In genomic region chr6:100346203-100346602, GRCh38 we compare ENCODE assay signal across 18 cellular contexts.
DNase-seq lines count a peak whose midpoint lies in the region; ATAC-seq, FAIRE-seq and TF ChIP-seq lines count a peak whose summit lies in the region.
"Had no signal": no experiment of that assay in that cellular context is flagged by ENCODE, and none has a peak within 500 bp of the region (broad histone marks: within the 10 kb centered on the region; RNA-seq: fewer than 3 reads in every experiment).

No MANE protein-coding gene starts in this region.

- ATAC-seq in A549 (peak in 1 of 2 experiments; percentile 33; a peak in 1 of 6 replicates), HG03097 (IDR thresholded peaks at IDR 0.05; ENCODE audit: low FRiP score, unreplicated experiment) (no peak)
- ATAC-seq: activated CD8-positive, alpha-beta T cell treated with anti-CD3 and anti-CD28 coated beads for 36 hours; stimulated activated naive CD8-positive, alpha-beta T cell treated with anti-CD3 and anti-CD28 coated beads, Interleukin-15, amount 100 ng/mL, for 72 hours had no signal

- H3K27ac ChIP-seq in A549 (peak overlapping the region; percentile 9 to 20; a peak in 2 of 6 replicates), GM23248 (peak overlapping the region; percentile 75), SU-DHL-6 (ENCODE audit: low read depth, low read length) (no peak overlapping the region), keratinocyte (ENCODE audit: control insufficient read depth, insufficient read depth, low read length) (no peak overlapping the region)
- H3K27ac ChIP-seq: adrenal gland, Peyer's patch, uterus had no signal

- dilution Hi-C loops in keratinocyte (cut with MboI; ENCODE audit: extremely low pct_ligation_motif_present, low sequenced_read_pairs): no loop called here

- H3K9me2 ChIP-seq in GM23248 (ENCODE audit: insufficient read depth) (no peaks in the 10 kb centered on the region), SU-DHL-6 (replicated peaks; ENCODE audit: insufficient read depth, low read length) (no peaks in the 10 kb centered on the region)

- H3K36me3 ChIP-seq in GM23248 (ENCODE audit: low read depth) (no peaks in the 10 kb centered on the region), SU-DHL-6 (ENCODE audit: low read length) (no peaks in the 10 kb centered on the region), keratinocyte (ENCODE audit: control insufficient read depth in 2 of 2, extremely low read depth in 1 of 2, insufficient read depth in 2 of 2, low read length in 2 of 2) (no peaks in the 10 kb centered on the region)
- H3K36me3 ChIP-seq: adrenal gland, Peyer's patch, uterus had no signal

- peak overlapping the region; percentile 51; the same call in 1 of the 2 replicates for H3K9ac ChIP-seq in GM23248
- H3K9ac ChIP-seq in SU-DHL-6 (ENCODE audit: low read length): no peak overlapping the region
- H3K9ac ChIP-seq in keratinocyte (ENCODE audit: control insufficient read depth, extremely low read depth, insufficient read depth, low read length): no peak overlapping the region

- H4K20me1 ChIP-seq in GM23248 (ENCODE audit: insufficient read depth) (no peaks in the 10 kb centered on the region), SU-DHL-6 (ENCODE audit: low read depth, low read length) (no peaks in the 10 kb centered on the region), keratinocyte (ENCODE audit: control insufficient read depth, extremely low read depth, insufficient read depth, low read length) (no peaks in the 10 kb centered on the region)

- no peak for TF ChIP-seq CTCF in A549 (IDR thresholded peaks at IDR 0.05)
- TF ChIP-seq CTCF in SU-DHL-6 (IDR thresholded peaks at IDR 0.05; ENCODE audit: insufficient read depth, low read length, poor library complexity, severe bottlenecking): no peak
- no peak for TF ChIP-seq CTCF in keratinocyte (optimal IDR thresholded peaks at IDR 0.05 in 1 of 3, IDR thresholded peaks at IDR 0.05 in 1 of 3, conservative IDR thresholded peaks at IDR 0.05 in 1 of 3; ENCODE audit: extremely low read depth in 1 of 3, insufficient read depth in 2 of 3, low read length in 3 of 3)

- H3K27me3 ChIP-seq in GM23248 (replicated peaks; ENCODE audit: insufficient read depth): no peaks in the 10 kb centered on the region
- H3K27me3 ChIP-seq in SU-DHL-6 (ENCODE audit: low read length): no peaks in the 10 kb centered on the region
- no peaks in the 10 kb centered on the region for H3K27me3 ChIP-seq in keratinocyte (ENCODE audit: control insufficient read depth, extremely low read depth, insufficient read depth, low read length)
- H3K27me3 ChIP-seq: adrenal gland, Peyer's patch, uterus had no signal

- 13% methylated on average over 2 of the region's 2 CpGs for WGBS in A549 (ENCODE audit: missing lambda C conversion rate)
- 70 to 75% methylated on average over 2 of the region's 2 CpGs for WGBS in GM23248 (ENCODE audit: low coverage in 1 of 2, low lambda C conversion rate in 2 of 2, missing lambda C conversion rate in 2 of 2), 2 experiments

- no peaks in the 10 kb centered on the region for H3K9me1 ChIP-seq in keratinocyte (ENCODE audit: control insufficient read depth, extremely low read depth, insufficient read depth, low read length)

- peak overlapping the region; percentile 9; the same call in 1 of the 2 replicates for H2AFZ ChIP-seq in GM23248
- peak overlapping the region; percentile 7 for H2AFZ ChIP-seq in SU-DHL-6 (ENCODE audit: low read depth, low read length, severe bottlenecking)
- H2AFZ ChIP-seq in keratinocyte (ENCODE audit: control insufficient read depth, low read length): no peak overlapping the region

- CTCF ChIA-PET in A549 (lab: Yijun Ruan, JAX): interaction anchor here (0.6 to 1.1 kb wide), 2 partner anchors 115 to 906 kb away, joined by 3 to 5 read pairs; no protein-coding TSS in a partner anchor

- H3F3A ChIP-seq in GM23248 (ENCODE audit: insufficient read depth): peaks cover 47% of the 10 kb centered on the region
- no peaks in the 10 kb centered on the region; the same call in 1 of the 2 replicates for H3F3A ChIP-seq in SU-DHL-6 (ENCODE audit: insufficient read depth)

- H3K9me3 ChIP-seq in A549 (no peaks in the 10 kb centered on the region), GM23248 (ENCODE audit: low read depth) (no peaks in the 10 kb centered on the region), SU-DHL-6 (ENCODE audit: insufficient read depth, low read length) (no peaks in the 10 kb centered on the region), keratinocyte (ENCODE audit: control insufficient read depth, low read depth, low read length) (no peaks in the 10 kb centered on the region)
- H3K9me3 ChIP-seq: adrenal gland, Peyer's patch, uterus had no signal

- no peak for TF ChIP-seq RAD21 in A549 (conservative IDR thresholded peaks at IDR 0.05 in 1 of 2, IDR thresholded peaks at IDR 0.05 in 1 of 2)

- H3K79me2 ChIP-seq in GM23248 (ENCODE audit: insufficient read depth) (no peaks in the 10 kb centered on the region), SU-DHL-6 (ENCODE audit: insufficient read depth, low read length) (no peaks in the 10 kb centered on the region), keratinocyte (ENCODE audit: control insufficient read depth, insufficient read depth, low read length) (no peaks in the 10 kb centered on the region)

- TF ChIP-seq EP300 in A549 (IDR thresholded peaks at IDR 0.05): no peak

- FAIRE-seq in A549 (lab: Jason Lieb, UNC): no peak
- no peak for FAIRE-seq in keratinocyte (lab: Jason Lieb, UNC)

- POLR2A ChIA-PET in A549 (lab: Yijun Ruan, JAX): no interaction called here

- no peak for TF ChIP-seq POLR2A in A549 (IDR thresholded peaks at IDR 0.05; ENCODE audit: low read length)

- DNase-seq in A549 (ENCODE audit: low read depth in 1 of 2, low spot score in 1 of 2) (peak in 1 of 2 experiments; percentile 4), GM23248 (peak; percentile 26), keratinocyte (ENCODE audit: low read depth, low spot score) (no peak), OCI-M2 (lab: John Stamatoyannopoulos, UW; ENCODE audit: unreplicated experiment) (no peak), ecto neural progenitor cell (ENCODE audit: low spot score) (no peak)
- no peak for DNase-seq in activated CD8-positive, alpha-beta memory T cell treated with anti-CD3 and anti-CD28 coated beads for 24 hours
- DNase-seq: activated CD8-positive, alpha-beta T cell treated with anti-CD3 and anti-CD28 coated beads for 36 hours; adrenal gland; cortex of kidney; GF-D8; H9; NCI-H187 treated with DMSO at 0.1 percent for 48 hours; NCI-H526; Peyer's patch; stimulated activated naive CD8-positive, alpha-beta T cell treated with anti-CD3 and anti-CD28 coated beads, Interleukin-15, amount 100 ng/mL, for 72 hours; uterus had no signal

- H3K4me2 ChIP-seq in A549 (peak overlapping the region; percentile 59), GM23248 (ENCODE audit: unreplicated experiment) (peak overlapping the region; percentile 76), SU-DHL-6 (ENCODE audit: low read depth, low read length, poor library complexity, severe bottlenecking) (no peak overlapping the region), keratinocyte (ENCODE audit: control insufficient read depth, extremely low read depth, insufficient read depth, low read depth, low read length) (peak overlapping the region; percentile 37)

- H3K4me1 ChIP-seq in A549: peaks cover 20% of the 10 kb centered on the region
- peaks cover 69% of the 10 kb centered on the region for H3K4me1 ChIP-seq in GM23248 (ENCODE audit: insufficient read depth)
- peaks cover 8% of the 10 kb centered on the region for H3K4me1 ChIP-seq in keratinocyte (ENCODE audit: control insufficient read depth, extremely low read depth, insufficient read depth, low read length)
- H3K4me1 ChIP-seq: adrenal gland, Peyer's patch, uterus had no signal

- in situ Hi-C loops in GM23248 (cut with MboI): no loop called here

- H3K4me3 ChIP-seq in A549 (no peak overlapping the region), GM23248 (peak overlapping the region; percentile 54), SU-DHL-6 (ENCODE audit: insufficient read depth, low read length, poor library complexity, severe bottlenecking) (no peak overlapping the region), keratinocyte (ENCODE audit: control insufficient read depth in 2 of 3, extremely low read depth in 1 of 3, insufficient read depth in 2 of 3, low read depth in 1 of 3, low read length in 3 of 3) (no peak overlapping the region)
- H3K4me3 ChIP-seq: adrenal gland, Peyer's patch, uterus had no signal

TF ChIP-seq in A549, 52 proteins besides CTCF, POLR2A, EP300 and RAD21:
- TF ChIP-seq TP53 (CRISPR knock-in tag; IDR thresholded peaks at IDR 0.05): no peak
- TF ChIP-seq RCOR1 (IDR thresholded peaks at IDR 0.05; ENCODE audit: low read depth, low read length): no peak
- no peak for TF ChIP-seq JUN (IDR thresholded peaks at IDR 0.05)
- TF ChIP-seq TFCP2L1 (CRISPR knock-in tag; IDR thresholded peaks at IDR 0.05): no peak
- TF ChIP-seq CEBPB (IDR thresholded peaks at IDR 0.05): no peak
- no peak for TF ChIP-seq CBX8 (IDR thresholded peaks at IDR 0.05)
- no peak for TF ChIP-seq HES2 (IDR thresholded peaks at IDR 0.05)
- TF ChIP-seq MAX (IDR thresholded peaks at IDR 0.05): no peak

Comparison
In these comparisons a context has a peak if more than half of its experiments do, and no peak if none do; other contexts are left out.
1. H3K27ac ChIP-seq: peak in A549 (2 of 2) and GM23248 (single experiment); none in SU-DHL-6 (single experiment) and keratinocyte (single experiment).